9 cellular contexts compared by ENCODE assay signal in genomic region chr4:6278801-6279197, GRCh38. TPM values are rescaled to one million over a fixed set of nuclear protein-coding genes. Genes with fewer than 3 reads are reported as not detected.
DNase-seq lines count a peak whose midpoint lies in the region; ATAC-seq and TF ChIP-seq lines count a peak whose summit lies in the region.
"Had no signal": no experiment of that assay in that cellular context is flagged by ENCODE, and none has a peak within 500 bp of the region (broad histone marks: within the 10 kb centered on the region; RNA-seq: fewer than 3 reads in every experiment).

No MANE protein-coding gene starts in this region.

- TF ChIP-seq POLR2A in body of pancreas (IDR thresholded peaks at IDR 0.05), result no peak

- H3K18ac ChIP-seq in neuronal stem cell (ENCODE audit: low read length), result no peak overlapping the region

- WGBS in body of pancreas, 2 donors, result 29 to 40% methylated on average over 3 to 10 of the region's 10 CpGs
- WGBS in neuronal stem cell (ENCODE audit: extremely low coverage in 2 of 2, insufficient read length in 2 of 2, insufficient replicate concordance in 1 of 2), 2 donors, result no CpG with 5 or more reads among the region's 10 CpGs

- intact Hi-C loops in body of pancreas (cut with DNase I), result no loop called here

- peak overlapping the region; percentile 66 for H3K27ac Mint-ChIP-seq in activated CD8-positive, alpha-beta memory T cell treated with anti-CD3 and anti-CD28 coated beads, Interleukin-2, amount 10 ng/mL, durations not matched to agents 7 days and 5 days
- H3K27ac Mint-ChIP-seq: stimulated activated naive CD8-positive, alpha-beta T cell treated with anti-CD3 and anti-CD28 coated beads, Interleukin-15, Interleukin-2, amounts not matched to agents 100 ng/mL and 50 ng/mL, for 24 hours had no signal

- DNase-seq in activated CD8-positive, alpha-beta memory T cell treated with anti-CD3 and anti-CD28 coated beads, Interleukin-2, amount 10 ng/mL, durations not matched to agents 7 days and 5 days, result peak; percentile 73
- no peak for DNase-seq in activated CD8-positive, alpha-beta memory T cell treated with anti-CD3 and anti-CD28 coated beads, Interleukin-2, amount 50 U/mL, for 4 hours
- DNase-seq in body of pancreas (peak in 2 of 4 donors; percentile 48 to 53), neuronal stem cell (ENCODE audit: low spot score) (no peak), RPMI8226 (no peak), mesenteric fat pad (ENCODE audit: low spot score) (no peak), MG63 (no peak)

- no peak overlapping the region for H3K14ac ChIP-seq in neuronal stem cell (ENCODE audit: low read length)

- H2AK5ac ChIP-seq in neuronal stem cell (ENCODE audit: low read depth, low read length), result no peak overlapping the region

- CTCF ChIA-PET in activated CD8-positive, alpha-beta memory T cell treated with anti-CD3 and anti-CD28 coated beads, Interleukin-2, amount 10 ng/mL, durations not matched to agents 7 days and 5 days (lab: Charles Lee), result interaction anchor here (0.8 to 2.4 kb wide), 7 partner anchors 12 to 280 kb away, joined by 3 to 11 read pairs (median 4); no protein-coding TSS in a partner anchor

- H2BK12ac ChIP-seq in neuronal stem cell (ENCODE audit: low read length), result no peak overlapping the region

- H2BK15ac ChIP-seq in neuronal stem cell (ENCODE audit: low read length), result no peak overlapping the region

- no peak overlapping the region for H3K4ac ChIP-seq in neuronal stem cell (ENCODE audit: low read length)

- H3K9me3 ChIP-seq in body of pancreas (no peaks in the 10 kb centered on the region), neuronal stem cell (replicated peaks in 1 of 2; ENCODE audit: control insufficient read depth in 2 of 2, insufficient read depth in 1 of 2, low read depth in 1 of 2, low read length in 2 of 2) (no peaks in the 10 kb centered on the region), MG63 (no peaks in the 10 kb centered on the region)

- no peak for TF ChIP-seq CTCF in body of pancreas (IDR thresholded peaks at IDR 0.05)

- peak; percentile 78 for ATAC-seq in activated CD8-positive, alpha-beta memory T cell treated with anti-CD3 and anti-CD28 coated beads, Interleukin-2, amount 10 ng/mL, durations not matched to agents 7 days and 5 days
- ATAC-seq in HG03103 (IDR thresholded peaks at IDR 0.05; ENCODE audit: low read depth, unreplicated experiment), result peak; percentile 92
- ATAC-seq in body of pancreas, result peak; percentile 51

- no peak overlapping the region for H4K91ac ChIP-seq in neuronal stem cell (ENCODE audit: low read depth, low read length, poor library complexity)

- H3K23ac ChIP-seq in neuronal stem cell (ENCODE audit: low read depth, low read length, poor library complexity), result no peak overlapping the region

- H3K36me3 ChIP-seq in body of pancreas (replicated peaks in 1 of 2; ENCODE audit: insufficient read depth in 1 of 2, low read depth in 2 of 2) (no peaks in the 10 kb centered on the region), neuronal stem cell (replicated peaks in 1 of 2; ENCODE audit: control insufficient read depth in 2 of 2, insufficient read depth in 2 of 2, low read length in 2 of 2) (peaks cover 8 to 11% of the 10 kb centered on the region in 2 donors), MG63 (no peaks in the 10 kb centered on the region)

- no peaks in the 10 kb centered on the region for H3K36me3 Mint-ChIP-seq in activated CD8-positive, alpha-beta memory T cell treated with anti-CD3 and anti-CD28 coated beads, Interleukin-2, amount 10 ng/mL, durations not matched to agents 7 days and 5 days

- no peak overlapping the region for H2BK120ac ChIP-seq in neuronal stem cell (ENCODE audit: low read depth, low read length)

- H3K27me3 Mint-ChIP-seq in activated CD8-positive, alpha-beta memory T cell treated with anti-CD3 and anti-CD28 coated beads, Interleukin-2, amount 10 ng/mL, durations not matched to agents 7 days and 5 days, result peaks cover 15% of the 10 kb centered on the region
- H3K27me3 Mint-ChIP-seq: stimulated activated naive CD8-positive, alpha-beta T cell treated with anti-CD3 and anti-CD28 coated beads, Interleukin-15, Interleukin-2, amounts not matched to agents 100 ng/mL and 50 ng/mL, for 24 hours had no signal

- no peak overlapping the region for H3K27ac ChIP-seq in body of pancreas
- H3K27ac ChIP-seq in neuronal stem cell (replicated peaks; ENCODE audit: low read length), result no peak overlapping the region

- H3K27me3 ChIP-seq in body of pancreas, result no peaks in the 10 kb centered on the region
- H3K27me3 ChIP-seq in neuronal stem cell (ENCODE audit: control insufficient read depth in 3 of 3, insufficient read depth in 3 of 3, low read depth in 1 of 3, low read length in 3 of 3), result no peaks in the 10 kb centered on the region
- no peaks in the 10 kb centered on the region for H3K27me3 ChIP-seq in MG63

- H3K4me1 Mint-ChIP-seq in activated CD8-positive, alpha-beta memory T cell treated with anti-CD3 and anti-CD28 coated beads, Interleukin-2, amount 10 ng/mL, durations not matched to agents 7 days and 5 days, result peaks cover 14% of the 10 kb centered on the region

- H3K9me3 Mint-ChIP-seq in activated CD8-positive, alpha-beta memory T cell treated with anti-CD3 and anti-CD28 coated beads, Interleukin-2, amount 10 ng/mL, durations not matched to agents 7 days and 5 days (ENCODE audit: low read depth), result no peaks in the 10 kb centered on the region
- H3K9me3 Mint-ChIP-seq: stimulated activated naive CD8-positive, alpha-beta T cell treated with anti-CD3 and anti-CD28 coated beads, Interleukin-15, Interleukin-2, amounts not matched to agents 100 ng/mL and 50 ng/mL, for 24 hours had no signal

- H3K79me1 ChIP-seq in neuronal stem cell (ENCODE audit: low read depth, low read length), result no peaks in the 10 kb centered on the region

- no peak overlapping the region for H4K8ac ChIP-seq in neuronal stem cell (ENCODE audit: low read depth, low read length)

- peak overlapping the region; percentile 31 for H2BK5ac ChIP-seq in neuronal stem cell (ENCODE audit: low read length)

- H2AFZ ChIP-seq in neuronal stem cell (ENCODE audit: low read length), result no peak overlapping the region

- no peak overlapping the region for H3K4me3 Mint-ChIP-seq in activated CD8-positive, alpha-beta memory T cell treated with anti-CD3 and anti-CD28 coated beads, Interleukin-2, amount 10 ng/mL, durations not matched to agents 7 days and 5 days
- H3K4me3 Mint-ChIP-seq: stimulated activated naive CD8-positive, alpha-beta T cell treated with anti-CD3 and anti-CD28 coated beads, Interleukin-15, Interleukin-2, amounts not matched to agents 100 ng/mL and 50 ng/mL, for 24 hours had no signal

- peaks cover 24% of the 10 kb centered on the region for H3K4me1 ChIP-seq in body of pancreas
- H3K4me1 ChIP-seq in neuronal stem cell (ENCODE audit: control insufficient read depth in 2 of 2, insufficient read depth in 1 of 2, low read depth in 1 of 2, low read length in 2 of 2), result peaks cover 0 to 18% of the 10 kb centered on the region in 2 donors

- H3K4me3 ChIP-seq in body of pancreas, result no peak overlapping the region
- H3K4me3 ChIP-seq in neuronal stem cell (ENCODE audit: low read length in 2 of 2), result no peak overlapping the region
- no peak overlapping the region for H3K4me3 ChIP-seq in MG63

- H3K4me2 ChIP-seq in neuronal stem cell (ENCODE audit: insufficient read depth, low read length, poor library complexity, severe bottlenecking), result no peak overlapping the region

- no peak overlapping the region for H3K9ac ChIP-seq in neuronal stem cell (ENCODE audit: low read depth, low read length, poor library complexity)

RNA-seq across cellular contexts. Expression of gene WFS1, which starts 9.1 kb away (rescaled TPM):
- 1 to 10 TPM; 1.8 to 2.2 TPM for total RNA-seq in activated CD8-positive, alpha-beta memory T cell treated with anti-CD3 and anti-CD28 coated beads, Interleukin-2, amount 10 ng/mL, durations not matched to agents 7 days and 5 days
- total RNA-seq in body of pancreas, result 10 to 100 TPM; 18.4 to 31.6 TPM
- polyA plus RNA-seq in neuronal stem cell (2013, experiment 1 of 2), result 16.3 TPM
- 16.4 TPM for polyA plus RNA-seq in neuronal stem cell (2013, experiment 2 of 2)
- 97.2 TPM for total RNA-seq in mesenteric fat pad
- total RNA-seq in MG63 (2014; rRNA removed; shearing (Covaris generic); ENCODE audit: low replicate concordance), result 7.1 and 7.6 TPM in 2 replicates
